Comparison of ENCODE assay signal across 8 cellular contexts in the genomic region with DNA sequence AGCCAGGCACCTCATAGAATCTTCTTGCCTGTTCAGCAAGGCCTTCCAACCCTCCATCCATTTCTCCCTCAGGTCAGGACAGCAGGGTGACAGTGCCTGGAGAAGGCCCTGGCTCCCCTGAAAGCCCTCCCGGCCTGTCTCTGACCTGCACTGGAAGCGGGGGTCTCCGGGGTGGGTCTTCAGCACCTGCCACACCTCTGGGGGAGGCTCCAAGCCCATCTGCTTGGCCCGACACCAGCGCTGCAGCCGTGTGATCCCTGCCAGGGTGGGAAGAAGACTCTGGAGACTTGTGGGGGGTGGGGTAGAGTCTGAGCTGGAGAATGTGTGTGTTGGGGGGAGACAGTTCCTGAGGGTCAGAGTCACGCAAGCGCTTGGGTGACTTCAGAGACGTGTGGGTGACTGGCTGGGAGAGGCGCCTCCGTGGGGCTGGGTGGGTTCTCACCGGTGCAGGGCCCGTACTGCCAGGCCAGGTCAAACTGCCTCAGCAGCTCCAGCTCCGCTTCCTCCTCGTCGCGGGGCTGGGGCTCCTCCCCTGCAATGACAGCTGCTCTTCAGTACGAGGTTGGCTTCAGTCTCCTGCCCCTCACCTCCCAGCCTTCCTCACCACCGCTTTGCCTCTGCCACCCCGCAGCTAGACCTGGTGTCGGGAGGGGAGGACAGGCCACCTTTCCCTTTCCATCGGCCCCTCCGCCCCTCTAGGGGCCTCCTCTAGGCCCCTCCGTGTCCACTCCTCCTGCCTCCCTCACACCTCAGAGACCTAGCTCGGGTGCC. TPM values are rescaled to one million over a fixed set of nuclear protein-coding genes. Genes with fewer than 3 reads are reported as not detected.
DNase-seq lines count a peak whose midpoint lies in the region; ATAC-seq, FAIRE-seq and TF ChIP-seq lines count a peak whose summit lies in the region.

No MANE protein-coding gene starts in this region.

- FAIRE-seq in keratinocyte (lab: Jason Lieb, UNC): no peak

- H3K4me3 ChIP-seq in astrocyte of the spinal cord (ENCODE audit: low read depth, low read length) (peak overlapping the region; percentile 74), keratinocyte (ENCODE audit: control insufficient read depth in 2 of 3, extremely low read depth in 1 of 3, insufficient read depth in 2 of 3, low read depth in 1 of 3, low read length in 3 of 3) (peak overlapping the region; percentile 66 to 95 (median 92)), stomach (peak overlapping the region; percentile 55 to 78 (median 70))

- ATAC-seq in HG02678 (IDR thresholded peaks at IDR 0.05; ENCODE audit: unreplicated experiment): peak; percentile 2

- H3K27ac ChIP-seq in keratinocyte (ENCODE audit: control insufficient read depth, insufficient read depth, low read length) (peak overlapping the region; percentile 92), stomach (peak overlapping the region; percentile 99 to 100 (median 100))

- dilution Hi-C loops in keratinocyte (cut with MboI; ENCODE audit: extremely low pct_ligation_motif_present, low sequenced_read_pairs): no loop called here

- H3K36me3 ChIP-seq in keratinocyte (ENCODE audit: control insufficient read depth in 2 of 2, extremely low read depth in 1 of 2, insufficient read depth in 2 of 2, low read length in 2 of 2) (peaks cover 0 to 6% of the 10 kb centered on the region in 2 experiments), stomach (peaks cover 0 to 7% (median 0%) of the 10 kb centered on the region in 4 donors)

- H3K79me2 ChIP-seq in keratinocyte (ENCODE audit: control insufficient read depth, insufficient read depth, low read length): peaks cover 8% of the 10 kb centered on the region

- WGBS in stomach, 5 donors: 10 to 19% (median 12%) methylated on average over 15 to 25 of the region's 25 CpGs

- in situ Hi-C loops in astrocyte of the spinal cord (cut with HindIII; ENCODE audit: low sequenced_read_pairs): no loop called here
- in situ Hi-C loops in ACHN (cut with HindIII; ENCODE audit: low pct_ligation_motif_present, low pct_unique_long_range_greater_than_20kb, low sequenced_read_pairs): no loop called here

- H3K27me3 ChIP-seq in keratinocyte (ENCODE audit: control insufficient read depth, extremely low read depth, insufficient read depth, low read length) (no peaks in the 10 kb centered on the region), stomach (no peaks in the 10 kb centered on the region)

- no peak for TF ChIP-seq POLR2A in stomach (IDR thresholded peaks at IDR 0.05)

- no peaks in the 10 kb centered on the region for H4K20me1 ChIP-seq in keratinocyte (ENCODE audit: control insufficient read depth, extremely low read depth, insufficient read depth, low read length)

- H3K9me3 ChIP-seq in keratinocyte (ENCODE audit: control insufficient read depth, low read depth, low read length): no peaks in the 10 kb centered on the region
- no peaks in the 10 kb centered on the region for H3K9me3 ChIP-seq in stomach

- intact Hi-C loops in stomach (cut with DNase I; ENCODE audit: low total_unique reads): no loop called here

- H3K9ac ChIP-seq in keratinocyte (ENCODE audit: control insufficient read depth, extremely low read depth, insufficient read depth, low read length): peak overlapping the region; percentile 90

- H3K4me2 ChIP-seq in keratinocyte (ENCODE audit: control insufficient read depth, extremely low read depth, insufficient read depth, low read depth, low read length): peak overlapping the region; percentile 96

- H3K4me1 ChIP-seq in keratinocyte (ENCODE audit: control insufficient read depth, extremely low read depth, insufficient read depth, low read length): peaks cover 52% of the 10 kb centered on the region
- H3K4me1 ChIP-seq in stomach: peaks cover 65 to 90% (median 79%) of the 10 kb centered on the region in 4 donors

- DNase-seq in SIG-M5 treated with dmso at 0.1 percent for 504 hours (lab: John Stamatoyannopoulos, UW; ENCODE audit: unreplicated experiment) (peak; percentile 67), SIG-M5 (lab: John Stamatoyannopoulos, UW) (no peak), NCI-H748 treated with DMSO at 0.1 percent for 48 hours (lab: John Stamatoyannopoulos, UW) (peak; percentile 37), astrocyte of the spinal cord (ENCODE audit: low read depth, low spot score) (no peak), keratinocyte (ENCODE audit: low read depth, low spot score) (no peak), stomach (peak; percentile 59), ACHN (no peak)

- no peak for TF ChIP-seq EP300 in stomach (IDR thresholded peaks at IDR 0.05)

- peak overlapping the region; percentile 91 for H2AFZ ChIP-seq in keratinocyte (ENCODE audit: control insufficient read depth, low read length)

- H3K9me1 ChIP-seq in keratinocyte (ENCODE audit: control insufficient read depth, extremely low read depth, insufficient read depth, low read length): peaks cover 4% of the 10 kb centered on the region

- TF ChIP-seq CTCF in astrocyte of the spinal cord (IDR thresholded peaks at IDR 0.05; ENCODE audit: low read depth, low read length) (no peak), keratinocyte (optimal IDR thresholded peaks at IDR 0.05 in 1 of 3, IDR thresholded peaks at IDR 0.05 in 1 of 3, conservative IDR thresholded peaks at IDR 0.05 in 1 of 3; ENCODE audit: extremely low read depth in 1 of 3, insufficient read depth in 2 of 3, low read length in 3 of 3) (no peak), stomach (IDR thresholded peaks at IDR 0.05) (no peak)

RNA-seq across cellular contexts. Expression of a gene that starts 0.6 kb away (rescaled TPM):
- polyA plus RNA-seq in keratinocyte (35.7 to 60.9 TPM (median 43.3 TPM) in 3 replicates), stomach (100 to 1,000 TPM; 129 to 316 (median 153) TPM)
- polyA plus RNA-seq in keratinocyte (2011; ENCODE audit: low read depth): 6.0 TPM
- 46.0 and 102 TPM in 2 replicates for polyA plus RNA-seq in keratinocyte (2011; cell fraction: cytosol; rRNA removed)
- polyA plus RNA-seq in keratinocyte (2011; cell fraction: nucleus; rRNA removed): 62.8 and 80.0 TPM in 2 replicates
- polyA plus RNA-seq in keratinocyte (2012; ENCODE audit: low replicate concordance): 71.4 and 79.2 TPM in 2 replicates
- polyA minus RNA-seq in keratinocyte: 8.5 to 13.1 TPM (median 9.6 TPM) in 3 replicates
- 37.6 TPM for polyA minus RNA-seq in keratinocyte (2011; cell fraction: cytosol; rRNA and poly(A)+ RNA removed)
- 15.4 and 16.5 TPM in 2 replicates for polyA minus RNA-seq in keratinocyte (2011; cell fraction: nucleus; rRNA and poly(A)+ RNA removed)
- 100 to 1,000 TPM in 1 of 5 donors, 10 to 100 TPM in 4; 13.8 to 117 (median 54.8) TPM for total RNA-seq in stomach

RNA-seq across cellular contexts. Expression of a gene that starts 20.7 kb away (rescaled TPM):
- polyA plus RNA-seq in keratinocyte (2.2 to 4.9 TPM (median 2.7 TPM) in 3 replicates), stomach (1 to 10 TPM; 2.7 to 5.4 (median 3.2) TPM)
- 0.32 TPM for polyA plus RNA-seq in keratinocyte (2011; ENCODE audit: low read depth)
- polyA plus RNA-seq in keratinocyte (2011; cell fraction: cytosol; rRNA removed): 2.5 and 2.6 TPM in 2 replicates
- polyA plus RNA-seq in keratinocyte (2011; cell fraction: nucleus; rRNA removed): 9.3 and 10.6 TPM in 2 replicates
- 2.0 and 2.9 TPM in 2 replicates for polyA plus RNA-seq in keratinocyte (2012; ENCODE audit: low replicate concordance)
- polyA minus RNA-seq in keratinocyte: 2.9 to 3.3 TPM (median 3.1 TPM) in 3 replicates
- polyA minus RNA-seq in keratinocyte (2011; cell fraction: cytosol; rRNA and poly(A)+ RNA removed): 5.0 TPM
- polyA minus RNA-seq in keratinocyte (2011; cell fraction: nucleus; rRNA and poly(A)+ RNA removed): 2.3 and 2.4 TPM in 2 replicates
- 10 to 100 TPM in 3 of 5 donors, 1 to 10 TPM in 1, not detected in 1; 2.6 to 69.2 (median 17.8) TPM for total RNA-seq in stomach

RNA-seq across cellular contexts. Expression of a gene that starts 39.1 kb away (rescaled TPM):
- polyA plus RNA-seq in keratinocyte: 5.7 to 8.5 TPM (median 8.0 TPM) in 3 replicates
- 3.6 TPM for polyA plus RNA-seq in keratinocyte (2011; ENCODE audit: low read depth)
- polyA plus RNA-seq in keratinocyte (2011; cell fraction: cytosol; rRNA removed): 3.2 and 5.2 TPM in 2 replicates
- polyA plus RNA-seq in keratinocyte (2011; cell fraction: nucleus; rRNA removed): 19.1 and 25.4 TPM in 2 replicates
- polyA plus RNA-seq in keratinocyte (2012; ENCODE audit: low replicate concordance): 7.3 and 15.1 TPM in 2 replicates
- 2.9 to 5.4 TPM (median 4.6 TPM) in 3 replicates for polyA minus RNA-seq in keratinocyte
- polyA minus RNA-seq in keratinocyte (2011; cell fraction: cytosol; rRNA and poly(A)+ RNA removed): 9.2 TPM
- 6.5 and 8.2 TPM in 2 replicates for polyA minus RNA-seq in keratinocyte (2011; cell fraction: nucleus; rRNA and poly(A)+ RNA removed)
- total RNA-seq in stomach: 10 to 100 TPM in 4 of 5 donors, 1 to 10 TPM in 1; 7.0 to 88.9 (median 29.5) TPM
- 10 to 100 TPM; 11.8 to 30.3 (median 17.0) TPM for polyA plus RNA-seq in stomach

RNA-seq across cellular contexts. Expression of a gene that starts 48.9 kb away (rescaled TPM):
- polyA plus RNA-seq in keratinocyte: 122 to 235 TPM (median 129 TPM) in 3 replicates
- 74.6 TPM for polyA plus RNA-seq in keratinocyte (2011; ENCODE audit: low read depth)
- 94.3 and 169 TPM in 2 replicates for polyA plus RNA-seq in keratinocyte (2011; cell fraction: cytosol; rRNA removed)
- 65.5 and 68.2 TPM in 2 replicates for polyA plus RNA-seq in keratinocyte (2011; cell fraction: nucleus; rRNA removed)
- 94.0 and 183 TPM in 2 replicates for polyA plus RNA-seq in keratinocyte (2012; ENCODE audit: low replicate concordance)
- polyA minus RNA-seq in keratinocyte: 120 to 247 TPM (median 124 TPM) in 3 replicates
- 118 TPM for polyA minus RNA-seq in keratinocyte (2011; cell fraction: cytosol; rRNA and poly(A)+ RNA removed)
- polyA minus RNA-seq in keratinocyte (2011; cell fraction: nucleus; rRNA and poly(A)+ RNA removed): 28.2 and 28.8 TPM in 2 replicates
- 100 to 1,000 TPM in 2 of 5 donors, 10 to 100 TPM in 3; 28.6 to 229 (median 97.9) TPM for total RNA-seq in stomach
- 100 to 1,000 TPM; 109 to 203 (median 153) TPM for polyA plus RNA-seq in stomach

RNA-seq across cellular contexts. Expression of a gene that starts 49.4 kb away (rescaled TPM):
- 20.5 to 39.2 TPM (median 24.8 TPM) in 3 replicates for polyA plus RNA-seq in keratinocyte
- 11.2 TPM for polyA plus RNA-seq in keratinocyte (2011; ENCODE audit: low read depth)
- 12.1 and 25.9 TPM in 2 replicates for polyA plus RNA-seq in keratinocyte (2011; cell fraction: cytosol; rRNA removed)
- polyA plus RNA-seq in keratinocyte (2011; cell fraction: nucleus; rRNA removed): 55.6 and 73.3 TPM in 2 replicates
- 42.9 and 52.4 TPM in 2 replicates for polyA plus RNA-seq in keratinocyte (2012; ENCODE audit: low replicate concordance)
- polyA minus RNA-seq in keratinocyte: 22.4 to 37.8 TPM (median 30.0 TPM) in 3 replicates
- 49.9 TPM for polyA minus RNA-seq in keratinocyte (2011; cell fraction: cytosol; rRNA and poly(A)+ RNA removed)
- 29.0 and 32.8 TPM in 2 replicates for polyA minus RNA-seq in keratinocyte (2011; cell fraction: nucleus; rRNA and poly(A)+ RNA removed)
- total RNA-seq in stomach: 100 to 1,000 TPM in 3 of 5 donors, 10 to 100 TPM in 2; 23.5 to 217 (median 103) TPM
- 10 to 100 TPM; 18.8 to 34.3 (median 22.6) TPM for polyA plus RNA-seq in stomach

Comparison
In these comparisons a context has a peak if more than half of its experiments do, and no peak if none do; other contexts are left out.
1. DNase-seq: peak in SIG-M5 treated with dmso at 0.1 percent for 504 hours (single experiment), NCI-H748 treated with DMSO at 0.1 percent for 48 hours (single experiment) and stomach (single experiment); none in SIG-M5 (single experiment), astrocyte of the spinal cord (single experiment), keratinocyte (single experiment) and ACHN (single experiment).
2. Peak in every context shown above with its lines, with median percentiles within 50 percentile points of each other: H3K4me3 ChIP-seq.